9 cellular contexts compared by ENCODE assay signal in the genomic region with DNA sequence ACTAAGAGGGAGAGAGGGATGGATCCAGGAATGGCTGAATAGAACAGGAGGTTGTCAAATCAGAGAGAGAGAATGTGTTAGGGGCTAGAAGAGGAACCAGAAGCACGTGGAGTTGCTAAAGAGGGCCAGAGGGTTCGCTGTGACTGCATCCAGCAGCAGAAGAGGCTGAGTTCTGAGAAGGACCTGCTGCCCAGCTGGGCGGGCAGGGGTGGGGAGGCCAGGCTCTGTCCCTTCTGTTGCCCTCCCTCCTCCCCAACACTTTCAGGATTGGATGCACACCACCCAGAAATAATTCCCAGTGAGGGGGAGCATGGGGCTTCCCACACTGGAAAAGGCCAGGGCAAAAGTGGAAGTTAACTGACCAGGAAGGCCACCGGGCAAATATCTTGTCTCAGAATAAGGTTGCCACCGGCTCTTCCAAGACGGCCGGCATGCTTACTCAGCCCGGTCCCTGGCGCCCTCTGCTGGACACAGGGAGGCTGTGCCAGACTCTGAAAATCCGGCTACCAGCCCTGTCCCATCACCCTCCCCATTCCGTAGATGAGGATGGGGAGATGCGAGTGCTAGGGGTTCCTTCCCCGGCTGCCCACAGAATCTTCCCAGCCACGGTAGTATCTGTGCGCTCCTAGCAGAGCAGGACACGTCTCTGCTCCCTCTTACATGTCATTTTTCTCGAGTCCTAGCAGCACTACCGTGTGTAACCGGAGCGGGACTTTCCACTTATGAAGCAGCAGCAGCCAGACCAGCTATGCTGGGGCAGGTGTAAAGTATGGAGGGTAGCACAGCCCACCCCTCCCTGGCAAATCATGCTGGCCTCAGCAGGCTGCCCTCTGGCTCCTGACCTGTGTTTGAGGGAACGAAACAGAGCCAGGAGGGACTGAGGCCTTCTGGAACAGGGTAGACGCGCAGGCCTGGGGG. TPM values are rescaled to one million over a fixed set of nuclear protein-coding genes. Genes with fewer than 3 reads are reported as not detected.
DNase-seq lines count a peak whose midpoint lies in the region; ATAC-seq and TF ChIP-seq lines count a peak whose summit lies in the region.
"Had no signal": no experiment of that assay in that cellular context is flagged by ENCODE, and none has a peak within 500 bp of the region (broad histone marks: within the 10 kb centered on the region; RNA-seq: fewer than 3 reads in every experiment).

No MANE protein-coding gene starts in this region.

- no peak for TF ChIP-seq POLR2A in HCT116 (IDR thresholded peaks at IDR 0.05; ENCODE audit: borderline replicate concordance, extremely low read depth, insufficient read depth, insufficient read length)

- H3K9me3 Mint-ChIP-seq in activated CD4-positive, alpha-beta T cell treated with anti-CD3 and anti-CD28 coated beads, Interleukin-2, amount 10 ng/mL, durations not matched to agents 7 days and 5 days, result no peaks in the 10 kb centered on the region

- no peaks in the 10 kb centered on the region for H3K27me3 ChIP-seq in HCT116 (ENCODE audit: insufficient read depth, low read length)

- H3K9me2 ChIP-seq in HCT116 (ENCODE audit: insufficient read depth), result no peaks in the 10 kb centered on the region

- H3K79me2 ChIP-seq in HCT116 (ENCODE audit: insufficient read depth, low read length), result no peaks in the 10 kb centered on the region; the same call in 1 of the 2 replicates

- no peaks in the 10 kb centered on the region for H3K9me3 ChIP-seq in HCT116 (ENCODE audit: control insufficient read depth in 1 of 2, insufficient read depth in 1 of 2, low read depth in 1 of 2, low read length in 2 of 2)

- intact Hi-C loops in HCT116 (cut with micrococcal nuclease), result loop anchor here (2.0 to 10.0 kb wide), 3 partner anchors 105 to 245 kb away; partner anchors contain the start of gene ZSCAN20

- BruUV-seq in HCT116 (replicated peaks; lab: Mats Ljungman, UMichigan), result no TSS peak

- DNase-seq in COLO668 (lab: John Stamatoyannopoulos, UW; ENCODE audit: unreplicated experiment) (peak; percentile 91), HCT116 (ENCODE audit: low read depth, low spot score) (peak; percentile 38), NCI-H2227 (lab: John Stamatoyannopoulos, UW; ENCODE audit: unreplicated experiment) (peak; percentile 89), left lobe of liver (ENCODE audit: low spot score) (peak; percentile 85)
- peak; percentile 89 for DNase-seq in activated CD4-positive, alpha-beta T cell treated with anti-CD3 and anti-CD28 coated beads, Interleukin-2, amount 10 ng/mL, durations not matched to agents 7 days and 5 days
- peak; percentile 89 for DNase-seq in stimulated activated CD4-positive, alpha-beta T cell treated with anti-CD3 and anti-CD28 coated beads, Interleukin-2, amount 100 ng/mL, for 48 hours

- no peaks in the 10 kb centered on the region for H3K36me3 Mint-ChIP-seq in activated CD4-positive, alpha-beta T cell treated with anti-CD3 and anti-CD28 coated beads, Interleukin-2, amount 10 ng/mL, durations not matched to agents 7 days and 5 days (ENCODE audit: low read depth)

- ATAC-seq in HCT116 (peak; percentile 91), left lobe of liver (peak; percentile 97), HG02840 (IDR thresholded peaks at IDR 0.05; ENCODE audit: low FRiP score, unreplicated experiment) (no peak)

- H2AFZ ChIP-seq in HCT116 (ENCODE audit: low read depth, low read length, poor library complexity, severe bottlenecking), result no peak overlapping the region

- RAD21 ChIA-PET in HCT116 (lab: Charles Lee; ENCODE audit: low non-redundant PET in 1 of 2, low total read pairs in 2 of 2, uncharacterized antibody in 2 of 2, unreplicated experiment in 2 of 2), result interaction anchor here in 1 of 2 experiments (0.7 kb wide), 1 partner anchor 88 kb away, joined by 6 read pairs; no protein-coding TSS in a partner anchor

- H3K4me3 Mint-ChIP-seq in activated CD4-positive, alpha-beta T cell treated with anti-CD3 and anti-CD28 coated beads, Interleukin-2, amount 10 ng/mL, durations not matched to agents 7 days and 5 days, result no peak overlapping the region

- no peak overlapping the region for H3K9ac ChIP-seq in HCT116 (ENCODE audit: low read length)

- H3K27ac Mint-ChIP-seq in activated CD4-positive, alpha-beta T cell treated with anti-CD3 and anti-CD28 coated beads, Interleukin-2, amount 10 ng/mL, durations not matched to agents 7 days and 5 days, result no peak overlapping the region

- CTCF ChIA-PET in HCT116 (lab: Charles Lee), result interaction anchor here (0.9 to 1.4 kb wide), 3 partner anchors 15 to 149 kb away, joined by 3 to 4 read pairs (median 3); no protein-coding TSS in a partner anchor
- CTCF ChIA-PET in activated CD4-positive, alpha-beta T cell treated with anti-CD3 and anti-CD28 coated beads, Interleukin-2, amount 10 ng/mL, durations not matched to agents 7 days and 5 days (lab: Charles Lee), result interaction anchor here (0.8 to 2.0 kb wide), 6 partner anchors 10 to 288 kb away, joined by 3 to 8 read pairs (median 3); no protein-coding TSS in a partner anchor

- H3K4me1 Mint-ChIP-seq in activated CD4-positive, alpha-beta T cell treated with anti-CD3 and anti-CD28 coated beads, Interleukin-2, amount 10 ng/mL, durations not matched to agents 7 days and 5 days, result peaks cover 2% of the 10 kb centered on the region

- no peak overlapping the region for H3K4me2 ChIP-seq in HCT116 (ENCODE audit: low read length)

- H3K4me1 ChIP-seq in HCT116 (ENCODE audit: control insufficient read depth in 1 of 2, insufficient read depth in 2 of 2, low read length in 2 of 2), result 0 out of 4 replicates have a peak, but pooled peaks cover 0 to 3% of the 10 kb centered on the region in 2 experiments

- POLR2A ChIA-PET in HCT116 (lab: Charles Lee), result no interaction called here
- POLR2A ChIA-PET in activated CD4-positive, alpha-beta T cell treated with anti-CD3 and anti-CD28 coated beads, Interleukin-2, amount 10 ng/mL, durations not matched to agents 7 days and 5 days (lab: Charles Lee), result no interaction called here

- H3K4me3 ChIP-seq in HCT116 (replicated peaks in 1 of 2; ENCODE audit: low read depth in 1 of 2, low read length in 2 of 2), result no peak overlapping the region

- H3K27me3 Mint-ChIP-seq in activated CD4-positive, alpha-beta T cell treated with anti-CD3 and anti-CD28 coated beads, Interleukin-2, amount 10 ng/mL, durations not matched to agents 7 days and 5 days, result no peaks in the 10 kb centered on the region

- H3K27ac ChIP-seq in HCT116 (ENCODE audit: low read depth, low read length) (no peak overlapping the region; the same call in 1 of the 2 replicates), cingulate gyrus (ENCODE audit: low read depth, low read length) (peak overlapping the region; percentile 95)

- peak; percentile 87 to 93 (median 93) for TF ChIP-seq CTCF in HCT116 (IDR thresholded peaks at IDR 0.05 in 2 of 3, conservative IDR thresholded peaks at IDR 0.05 in 1 of 3; ENCODE audit: borderline replicate concordance in 1 of 3, insufficient read depth in 1 of 3, low read depth in 2 of 3, low read length in 2 of 3)

- no peaks in the 10 kb centered on the region for H4K20me1 ChIP-seq in HCT116 (ENCODE audit: insufficient read depth)

- TF ChIP-seq RAD21 in HCT116 (IDR thresholded peaks at IDR 0.05; ENCODE audit: low read depth), result peak; percentile 92

- peaks cover 35 to 67% of the 10 kb centered on the region in 2 experiments; a peak in 3 of 4 replicates for H3K36me3 ChIP-seq in HCT116 (ENCODE audit: control insufficient read depth in 1 of 2, insufficient read depth in 2 of 2, low read length in 2 of 2)

TF ChIP-seq in HCT116, 20 proteins besides CTCF, POLR2A, EP300 and RAD21:
- no peak for TF ChIP-seq REST (IDR thresholded peaks at IDR 0.05; ENCODE audit: low read depth)
- TF ChIP-seq EZH2 (IDR thresholded peaks at IDR 0.05), result no peak
- TF ChIP-seq CEBPB (IDR thresholded peaks at IDR 0.05; ENCODE audit: low read depth), result no peak
- TF ChIP-seq ZFX (IDR thresholded peaks at IDR 0.05), result no peak
- no peak for TF ChIP-seq EZH2phosphoT487 (IDR thresholded peaks at IDR 0.05; ENCODE audit: borderline replicate concordance)
- no peak for TF ChIP-seq SP1 (IDR thresholded peaks at IDR 0.05; ENCODE audit: low read depth)
- no peak for TF ChIP-seq SRF (IDR thresholded peaks at IDR 0.05; ENCODE audit: low read depth)
- no peak for TF ChIP-seq EGR1 (IDR thresholded peaks at IDR 0.05; ENCODE audit: low read depth)
- no peak for TF ChIP-seq CBX3 (IDR thresholded peaks at IDR 0.05; ENCODE audit: low read depth)
- no peak for TF ChIP-seq FOSL1 (IDR thresholded peaks at IDR 0.05; ENCODE audit: low read depth)
- no peak; the same call in 1 of the 2 replicates for TF ChIP-seq POLR2AphosphoS5 (IDR thresholded peaks at IDR 0.05; ENCODE audit: low read depth, low read length)
TF ChIP-seq in HCT116: peak in this region for 0.

RNA-seq across cellular contexts. Expression of gene A3GALT2, which starts 46.8 kb away (rescaled TPM):
- total RNA-seq in HCT116 (2021; ENCODE audit: unreplicated experiment) (not detected), left lobe of liver (not detected)
- not detected in 2 replicates for polyA plus RNA-seq in HCT116 (2012)
- total RNA-seq in activated CD4-positive, alpha-beta T cell treated with anti-CD3 and anti-CD28 coated beads, Interleukin-2, amount 10 ng/mL, durations not matched to agents 7 days and 5 days, result not detected
- total RNA-seq: T-helper 1 cell treated with Interleukin-12 subunit alpha and Interleukin-12 subunit beta and Interleukin-4 antibody, amounts not matched to agents 30 ng/mL and 1 ng/mL, for 36 hours had no signal

Comparison
In these comparisons a context has a peak if more than half of its experiments do, and no peak if none do; other contexts are left out.
1. DNase-seq: peak in every context shown above with its lines; median percentile 91 in COLO668; 89 in NCI-H2227; 89 in activated CD4-positive, alpha-beta T cell treated with anti-CD3 and anti-CD28 coated beads, Interleukin-2, amount 10 ng/mL, durations not matched to agents 7 days and 5 days; 89 in stimulated activated CD4-positive, alpha-beta T cell treated with anti-CD3 and anti-CD28 coated beads, Interleukin-2, amount 100 ng/mL, for 48 hours; 85 in left lobe of liver; 38 in HCT116.